ENCODE assay signal across 8 cellular contexts in genomic region chr11:57335343-57336110, GRCh38.
DNase-seq lines count a peak whose midpoint lies in the region; ATAC-seq lines count a peak whose summit lies in the region.

SSRP1 (minus strand) TSS chr11:57335892; CDS start chr11:57335121, 771 bp downstream.

- peak within 1 kb of the TSS; percentile 52 for H3K27ac ChIP-seq in cingulate gyrus (ENCODE audit: low read depth, low read length)
- H3K27ac ChIP-seq in layer of hippocampus (ENCODE audit: low read depth, low read length): peak within 1 kb of the TSS; percentile 75

- peak; percentile 74 to 75 for DNase-seq in AML-193 (lab: John Stamatoyannopoulos, UW)
- DNase-seq in NCI-H446 (lab: John Stamatoyannopoulos, UW): peak; percentile 73 to 93
- peak; percentile 84 to 87 for DNase-seq in activated CD4-positive, alpha-beta T cell treated with anti-CD3 and anti-CD28 coated beads for 4 hours
- peak; percentile 77 to 78 for DNase-seq in stimulated activated CD4-positive, alpha-beta T cell treated with anti-CD3 and anti-CD28 coated beads, Interleukin-1b, Interleukin-23, amount 100 ng/mL, for 4 hours (ENCODE audit: low read depth in 2 of 2)

- peak; percentile 99 for ATAC-seq in GM19035 (IDR thresholded peaks at IDR 0.05; ENCODE audit: unreplicated experiment)
- peak; percentile 100 for ATAC-seq in HG03280 (IDR thresholded peaks at IDR 0.05; ENCODE audit: unreplicated experiment)

- H3K27me3 ChIP-seq in layer of hippocampus (ENCODE audit: control insufficient read depth, insufficient read depth, low read length): no peaks in the 10 kb centered on the region

Comparison
In these comparisons a context has a peak if more than half of its experiments do, and no peak if none do; other contexts are left out.
1. Peak in every context shown above with its lines: DNase-seq, ATAC-seq and H3K27ac ChIP-seq.